ENCODE assay signal across 9 cellular contexts in genomic region chr11:115505165-115505564, GRCh38. TPM values are rescaled to one million over a fixed set of nuclear protein-coding genes. Genes with fewer than 3 reads are reported as not detected.
DNase-seq lines count a peak whose midpoint lies in the region; ATAC-seq, FAIRE-seq and TF ChIP-seq lines count a peak whose summit lies in the region.
"Had no signal": no experiment of that assay in that cellular context is flagged by ENCODE, and none has a peak within 500 bp of the region (broad histone marks: within the 10 kb centered on the region; RNA-seq: fewer than 3 reads in every experiment).

No MANE protein-coding gene starts in this region.

- no peak for FAIRE-seq in RCC 7860 (lab: Jason Lieb, UNC)
- FAIRE-seq: HTR-8/SVneo had no signal

- no peaks in the 10 kb centered on the region for H3K9me3 ChIP-seq in CD4-positive, alpha-beta T cell (ENCODE audit: control insufficient read depth, low read length)
- no peaks in the 10 kb centered on the region for H3K9me3 ChIP-seq in neural cell (ENCODE audit: low read length)

- H3K27me3 ChIP-seq in CD4-positive, alpha-beta T cell (ENCODE audit: control insufficient read depth, insufficient read depth, low read length): peaks cover 77% of the 10 kb centered on the region
- no peaks in the 10 kb centered on the region for H3K27me3 ChIP-seq in neural cell (ENCODE audit: insufficient read depth, low read depth, low read length)

- no peak overlapping the region for H3K27ac ChIP-seq in CD4-positive, alpha-beta T cell (ENCODE audit: low read depth, low read length)
- peak overlapping the region; percentile 91 for H3K27ac ChIP-seq in neural cell (ENCODE audit: low read length)

- no peak for TF ChIP-seq EP300 in neural cell (conservative IDR thresholded peaks at IDR 0.05; ENCODE audit: poor library complexity, severe bottlenecking)

- H3F3A ChIP-seq in neural cell (ENCODE audit: insufficient read depth, low read length, poor library complexity, severe bottlenecking): no peaks in the 10 kb centered on the region

- TF ChIP-seq CTCF in CD4-positive, alpha-beta T cell (IDR thresholded peaks at IDR 0.05): no peak
- no peak for TF ChIP-seq CTCF in neural cell (IDR thresholded peaks at IDR 0.05; ENCODE audit: poor library complexity, severe bottlenecking)

- peaks cover 47% of the 10 kb centered on the region for H3K27me3 Mint-ChIP-seq in CD4-positive, alpha-beta T cell
- H3K27me3 Mint-ChIP-seq in effector memory CD8-positive, alpha-beta T cell: peaks cover 10 to 15% of the 10 kb centered on the region in 2 donors

- no peak overlapping the region for H3K27ac Mint-ChIP-seq in CD4-positive, alpha-beta T cell
- peak overlapping the region; percentile 66 to 71 for H3K27ac Mint-ChIP-seq in effector memory CD8-positive, alpha-beta T cell

- H3K79me2 ChIP-seq in neural cell (replicated peaks; ENCODE audit: insufficient read depth, low read length): peaks cover 35% of the 10 kb centered on the region

- H3K4me1 Mint-ChIP-seq in CD4-positive, alpha-beta T cell (ENCODE audit: low read depth): peaks cover 6% of the 10 kb centered on the region
- peaks cover 10 to 13% of the 10 kb centered on the region in 2 donors for H3K4me1 Mint-ChIP-seq in effector memory CD8-positive, alpha-beta T cell (ENCODE audit: low read depth in 2 of 2)

- H3K4me2 ChIP-seq in neural cell (ENCODE audit: low read length): peak overlapping the region; percentile 26

- H4K20me1 ChIP-seq in neural cell (ENCODE audit: insufficient read depth): no peaks in the 10 kb centered on the region

- peak overlapping the region; percentile 72 for H3K4me3 Mint-ChIP-seq in CD4-positive, alpha-beta T cell
- H3K4me3 Mint-ChIP-seq in effector memory CD8-positive, alpha-beta T cell: no peak overlapping the region

- H3K9me3 Mint-ChIP-seq in CD4-positive, alpha-beta T cell: peaks cover 2% of the 10 kb centered on the region
- H3K9me3 Mint-ChIP-seq in effector memory CD8-positive, alpha-beta T cell: no peaks in the 10 kb centered on the region

- H2AFZ ChIP-seq in neural cell (ENCODE audit: low read depth, low read length): peak overlapping the region; percentile 98

- no peak for DNase-seq in CD4-positive, alpha-beta T cell
- DNase-seq in M059J (ENCODE audit: low read depth): peak; percentile 11
- DNase-seq in effector memory CD8-positive, alpha-beta T cell: no peak
- no peak for DNase-seq in COLO829 (ENCODE audit: low spot score)
- DNase-seq in RCC 7860 (ENCODE audit: low spot score): no peak
- DNase-seq in hippocampal formation (lab: John Stamatoyannopoulos, UW): no peak

- no peaks in the 10 kb centered on the region for H3K36me3 ChIP-seq in neural cell (ENCODE audit: insufficient read depth, low read length)

- no peaks in the 10 kb centered on the region for H3K36me3 Mint-ChIP-seq in CD4-positive, alpha-beta T cell (ENCODE audit: low read depth)
- peaks cover 4% of the 10 kb centered on the region for H3K36me3 Mint-ChIP-seq in effector memory CD8-positive, alpha-beta T cell (ENCODE audit: insufficient read depth)

- ATAC-seq in CD4-positive, alpha-beta T cell (ENCODE audit: poor library complexity): no peak
- ATAC-seq in effector memory CD8-positive, alpha-beta T cell (replicated peaks): no peak
- ATAC-seq in GM19328 (IDR thresholded peaks at IDR 0.05; ENCODE audit: unreplicated experiment): no peak

- POLR2A ChIA-PET in CD4-positive, alpha-beta T cell (lab: Charles Lee): no interaction called here

- peak overlapping the region; percentile 80 for H3K4me3 ChIP-seq in neural cell (ENCODE audit: low read length)

- no peaks in the 10 kb centered on the region for H3K9me2 ChIP-seq in neural cell (ENCODE audit: insufficient read depth, low read length)

- intact Hi-C loops in CD4-positive, alpha-beta T cell (cut with DNase I, micrococcal nuclease): no loop called here

- CTCF ChIA-PET in CD4-positive, alpha-beta T cell (lab: Charles Lee): no interaction called here

- peak overlapping the region; percentile 80 for H3K9ac ChIP-seq in neural cell (ENCODE audit: low read length)

- TF ChIP-seq RAD21 in neural cell (conservative IDR thresholded peaks at IDR 0.05): no peak

TF ChIP-seq in neural cell, 6 proteins besides CTCF, POLR2A, EP300 and RAD21:
- peak; percentile 26 for TF ChIP-seq SMC3 (conservative IDR thresholded peaks at IDR 0.05; ENCODE audit: poor library complexity)
- TF ChIP-seq, protein P1, sequence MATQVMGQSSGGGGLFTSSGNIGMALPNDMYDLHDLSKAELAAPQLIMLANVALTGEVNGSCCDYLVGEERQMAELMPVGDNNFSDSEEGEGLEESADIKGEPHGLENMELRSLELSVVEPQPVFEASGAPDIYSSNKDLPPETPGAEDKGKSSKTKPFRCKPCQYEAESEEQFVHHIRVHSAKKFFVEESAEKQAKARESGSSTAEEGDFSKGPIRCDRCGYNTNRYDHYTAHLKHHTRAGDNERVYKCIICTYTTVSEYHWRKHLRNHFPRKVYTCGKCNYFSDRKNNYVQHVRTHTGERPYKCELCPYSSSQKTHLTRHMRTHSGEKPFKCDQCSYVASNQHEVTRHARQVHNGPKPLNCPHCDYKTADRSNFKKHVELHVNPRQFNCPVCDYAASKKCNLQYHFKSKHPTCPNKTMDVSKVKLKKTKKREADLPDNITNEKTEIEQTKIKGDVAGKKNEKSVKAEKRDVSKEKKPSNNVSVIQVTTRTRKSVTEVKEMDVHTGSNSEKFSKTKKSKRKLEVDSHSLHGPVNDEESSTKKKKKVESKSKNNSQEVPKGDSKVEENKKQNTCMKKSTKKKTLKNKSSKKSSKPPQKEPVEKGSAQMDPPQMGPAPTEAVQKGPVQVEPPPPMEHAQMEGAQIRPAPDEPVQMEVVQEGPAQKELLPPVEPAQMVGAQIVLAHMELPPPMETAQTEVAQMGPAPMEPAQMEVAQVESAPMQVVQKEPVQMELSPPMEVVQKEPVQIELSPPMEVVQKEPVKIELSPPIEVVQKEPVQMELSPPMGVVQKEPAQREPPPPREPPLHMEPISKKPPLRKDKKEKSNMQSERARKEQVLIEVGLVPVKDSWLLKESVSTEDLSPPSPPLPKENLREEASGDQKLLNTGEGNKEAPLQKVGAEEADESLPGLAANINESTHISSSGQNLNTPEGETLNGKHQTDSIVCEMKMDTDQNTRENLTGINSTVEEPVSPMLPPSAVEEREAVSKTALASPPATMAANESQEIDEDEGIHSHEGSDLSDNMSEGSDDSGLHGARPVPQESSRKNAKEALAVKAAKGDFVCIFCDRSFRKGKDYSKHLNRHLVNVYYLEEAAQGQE (IDR thresholded peaks at IDR 0.05; ENCODE audit: borderline replicate concordance): no peak
- no peak for TF ChIP-seq POLR2AphosphoS5 (IDR thresholded peaks at IDR 0.05)
- no peak for TF ChIP-seq MXI1 (conservative IDR thresholded peaks at IDR 0.05; ENCODE audit: poor library complexity, severe bottlenecking)
- no peak for TF ChIP-seq TAF1 (IDR thresholded peaks at IDR 0.05; ENCODE audit: low read depth)

RNA-seq across cellular contexts. Expression of gene CADM1, which starts 0.9 kb away (rescaled TPM):
- total RNA-seq in CD4-positive, alpha-beta T cell: 1 to 10 TPM; 1.1 to 1.4 TPM
- 65.0 and 71.9 TPM in 2 replicates for total RNA-seq in M059J (2014; rRNA removed; shearing (Covaris generic))
- 89.0 and 92.1 TPM in 2 replicates for polyA plus RNA-seq in neural cell
- polyA minus RNA-seq in neural cell: 218 and 257 TPM in 2 replicates

Comparison
In these comparisons a context has a peak if more than half of its experiments do, and no peak if none do; other contexts are left out.
1. RNA of gene CADM1, which starts 0.9 kb away (total RNA-seq): 65.0 to 71.9 TPM in M059J; 1.1 to 1.4 TPM in CD4-positive, alpha-beta T cell; every median in the first group is over 10 times any median in the second.